In genomic region chr17:63622571-63623390, GRCh38 we compare ENCODE assay signal across 8 cellular contexts. TPM values are rescaled to one million over a fixed set of nuclear protein-coding genes. Genes with fewer than 3 reads are reported as not detected.
DNase-seq lines count a peak whose midpoint lies in the region; ATAC-seq and TF ChIP-seq lines count a peak whose summit lies in the region.

No MANE protein-coding gene starts in this region.

- H3K4me1 ChIP-seq in A673 (ENCODE audit: insufficient read depth, low read length, poor library complexity, severe bottlenecking) (peaks cover 17% of the 10 kb centered on the region), endocrine pancreas (ENCODE audit: control insufficient read depth, insufficient read depth, low read length) (peaks cover 21% of the 10 kb centered on the region), mesendoderm (ENCODE audit: control insufficient read depth, low read depth, low read length) (peaks cover 3% of the 10 kb centered on the region)

- H3K36me3 ChIP-seq in A673 (ENCODE audit: insufficient read depth, low read length, poor library complexity, severe bottlenecking) (no peaks in the 10 kb centered on the region), endocrine pancreas (ENCODE audit: control insufficient read depth, insufficient read depth, low read length) (no peaks in the 10 kb centered on the region), mesendoderm (ENCODE audit: control insufficient read depth, insufficient read depth, low read length) (no peaks in the 10 kb centered on the region)

- CTCF ChIA-PET in A673 (lab: Charles Lee) = interaction anchor here (1.2 to 1.4 kb wide), 4 partner anchors 11 to 211 kb away, joined by 3 to 18 read pairs (median 3); no protein-coding TSS in a partner anchor
- CTCF ChIA-PET in activated CD8-positive, alpha-beta memory T cell treated with anti-CD3 and anti-CD28 coated beads, Interleukin-2, amount 10 ng/mL, durations not matched to agents 7 days and 5 days (lab: Charles Lee) = interaction anchor here (0.6 to 18.1 kb wide), 18 partner anchors 11 to 226 kb away, joined by 3 to 249 read pairs (median 4); partner anchors contain the start of genes DCAF7 and TACO1

- H4K8ac ChIP-seq in mesendoderm (ENCODE audit: low read depth, low read length) = no peak overlapping the region

- no peak overlapping the region for H2AK5ac ChIP-seq in mesendoderm (ENCODE audit: low read length)

- peak overlapping the region; percentile 96 for H3K18ac ChIP-seq in mesendoderm (ENCODE audit: low read length)

- H3K4me3 ChIP-seq in A673 (ENCODE audit: low read depth, low read length, poor library complexity, severe bottlenecking) = peak overlapping the region; percentile 75
- peak overlapping the region; percentile 85 for H3K4me3 ChIP-seq in endocrine pancreas (ENCODE audit: control insufficient read depth, insufficient read depth, low read length)
- peak overlapping the region; percentile 49 for H3K4me3 ChIP-seq in mesendoderm (ENCODE audit: low read length)

- H3K27ac Mint-ChIP-seq in activated CD8-positive, alpha-beta memory T cell treated with anti-CD3 and anti-CD28 coated beads, Interleukin-2, amount 10 ng/mL, durations not matched to agents 7 days and 5 days = peak overlapping the region; percentile 86

- intact Hi-C loops in A673 (cut with micrococcal nuclease; ENCODE audit: unreplicated experiment) = loop anchor here (5.0 kb wide), 2 partner anchors 55 to 75 kb away; no protein-coding TSS in a partner anchor

- no peak overlapping the region for H3K23ac ChIP-seq in mesendoderm (ENCODE audit: low read length)

- H2BK5ac ChIP-seq in mesendoderm (ENCODE audit: low read length) = no peak overlapping the region

- H2BK120ac ChIP-seq in mesendoderm (ENCODE audit: low read depth, low read length) = no peak overlapping the region

- H3K9ac ChIP-seq in endocrine pancreas (ENCODE audit: control insufficient read depth, insufficient read depth, low read length) (peak overlapping the region; percentile 65), mesendoderm (ENCODE audit: low read length) (peak overlapping the region; percentile 76)

- peak overlapping the region; percentile 51 for H3K4me2 ChIP-seq in mesendoderm (ENCODE audit: low read length)

- peak overlapping the region; percentile 97 for H3K4me3 Mint-ChIP-seq in activated CD8-positive, alpha-beta memory T cell treated with anti-CD3 and anti-CD28 coated beads, Interleukin-2, amount 10 ng/mL, durations not matched to agents 7 days and 5 days

- H3K27me3 Mint-ChIP-seq in activated CD8-positive, alpha-beta memory T cell treated with anti-CD3 and anti-CD28 coated beads, Interleukin-2, amount 10 ng/mL, durations not matched to agents 7 days and 5 days = peaks cover 1% of the 10 kb centered on the region

- H3K79me2 ChIP-seq in mesendoderm (ENCODE audit: control insufficient read depth, insufficient read depth, low read length) = peaks cover 18% of the 10 kb centered on the region

- H3K4me1 Mint-ChIP-seq in activated CD8-positive, alpha-beta memory T cell treated with anti-CD3 and anti-CD28 coated beads, Interleukin-2, amount 10 ng/mL, durations not matched to agents 7 days and 5 days = peaks cover 29% of the 10 kb centered on the region

- ATAC-seq in GM18520 (IDR thresholded peaks at IDR 0.05; ENCODE audit: unreplicated experiment) (peak; percentile 14), HG03095 (IDR thresholded peaks at IDR 0.05; ENCODE audit: unreplicated experiment) (peak; percentile 20)
- peak; percentile 31 for ATAC-seq in activated CD8-positive, alpha-beta memory T cell treated with anti-CD3 and anti-CD28 coated beads, Interleukin-2, amount 10 ng/mL, durations not matched to agents 7 days and 5 days

- no TSS peak for BruUV-seq in A673 (replicated peaks; lab: Mats Ljungman, UMichigan)

- H3K79me1 ChIP-seq in mesendoderm (ENCODE audit: low read length) = peaks cover 12% of the 10 kb centered on the region

- no peaks in the 10 kb centered on the region for H3K9me3 Mint-ChIP-seq in activated CD8-positive, alpha-beta memory T cell treated with anti-CD3 and anti-CD28 coated beads, Interleukin-2, amount 10 ng/mL, durations not matched to agents 7 days and 5 days (ENCODE audit: low read depth)

- no peak overlapping the region for H4K5ac ChIP-seq in mesendoderm (ENCODE audit: low read length)

- WGBS in mesendoderm (ENCODE audit: extremely low coverage, insufficient coverage, low lambda C conversion rate) = no CpG with 5 or more reads among the region's 100 CpGs

- H3K27ac ChIP-seq in A673 (ENCODE audit: low read depth, low read length, poor library complexity, severe bottlenecking) (peak overlapping the region; percentile 57), mesendoderm (ENCODE audit: low read depth, low read length) (peak overlapping the region; percentile 94)

- H3K56ac ChIP-seq in mesendoderm (ENCODE audit: low read length) = peak overlapping the region; percentile 59

- peak overlapping the region; percentile 6 for H3K4ac ChIP-seq in mesendoderm (ENCODE audit: low read depth, low read length)

- POLR2A ChIA-PET in A673 (lab: Charles Lee; ENCODE audit: low non-redundant PET) = no interaction called here

- no peaks in the 10 kb centered on the region for H3K36me3 Mint-ChIP-seq in activated CD8-positive, alpha-beta memory T cell treated with anti-CD3 and anti-CD28 coated beads, Interleukin-2, amount 10 ng/mL, durations not matched to agents 7 days and 5 days

- no peaks in the 10 kb centered on the region for H3K27me3 ChIP-seq in A673 (replicated peaks; ENCODE audit: insufficient read depth, low read depth, low read length, poor library complexity)
- H3K27me3 ChIP-seq in endocrine pancreas (ENCODE audit: control insufficient read depth, insufficient read depth, low read length) = no peaks in the 10 kb centered on the region
- no peaks in the 10 kb centered on the region for H3K27me3 ChIP-seq in mesendoderm (ENCODE audit: insufficient read depth, low read length, poor library complexity)

- H3K9me3 ChIP-seq in A673 (ENCODE audit: low read depth, low read length, poor library complexity, severe bottlenecking) (no peaks in the 10 kb centered on the region), endocrine pancreas (ENCODE audit: control insufficient read depth, low read length) (no peaks in the 10 kb centered on the region)

- DNase-seq in A673 (ENCODE audit: low spot score) (peak; percentile 60), NCI-H748 treated with DMSO at 0.1 percent for 48 hours (lab: John Stamatoyannopoulos, UW) (peak; percentile 17), mesendoderm (peak; percentile 83)
- peak; percentile 73 for DNase-seq in activated CD8-positive, alpha-beta memory T cell treated with anti-CD3 and anti-CD28 coated beads, Interleukin-2, amount 10 ng/mL, durations not matched to agents 7 days and 5 days
- peak; percentile 16 to 22 for DNase-seq in stimulated activated CD8-positive, alpha-beta memory T cell treated with anti-CD3 and anti-CD28 coated beads, Interleukin-2, amount 100 ng/mL, for 1 hour (ENCODE audit: low read depth in 2 of 2)

- TF ChIP-seq CTCF in A673 (conservative IDR thresholded peaks at IDR 0.05; ENCODE audit: low read depth, low read length) = no peak

- no peak overlapping the region for H2BK15ac ChIP-seq in mesendoderm (replicated peaks; ENCODE audit: low read depth)

RNA-seq across cellular contexts. Expression of gene MAP3K3, which starts 0.6 kb away (rescaled TPM):
- total RNA-seq in A673 (2021) = 25.9 and 27.8 TPM in 2 replicates
- total RNA-seq in activated CD8-positive, alpha-beta memory T cell treated with anti-CD3 and anti-CD28 coated beads, Interleukin-2, amount 10 ng/mL, durations not matched to agents 7 days and 5 days = 10 to 100 TPM; 29.0 to 36.5 TPM
- 18.8 TPM for polyA plus RNA-seq in mesendoderm (2013, experiment 1 of 2)
- 19.0 TPM for polyA plus RNA-seq in mesendoderm (2013, experiment 2 of 2)

RNA-seq across cellular contexts. Expression of gene TACO1, which starts 22.1 kb away (rescaled TPM):
- 38.7 and 39.0 TPM in 2 replicates for total RNA-seq in A673 (2021)
- 10 to 100 TPM; 23.3 to 27.8 TPM for total RNA-seq in activated CD8-positive, alpha-beta memory T cell treated with anti-CD3 and anti-CD28 coated beads, Interleukin-2, amount 10 ng/mL, durations not matched to agents 7 days and 5 days
- 18.4 TPM for polyA plus RNA-seq in mesendoderm (2013, experiment 1 of 2)
- 20.5 TPM for polyA plus RNA-seq in mesendoderm (2013, experiment 2 of 2)

Comparison
In these comparisons a context has a peak if more than half of its experiments do, and no peak if none do; other contexts are left out.
1. Peak in every context shown above with its lines: DNase-seq, ATAC-seq, H3K4me3 ChIP-seq and H3K27ac ChIP-seq.
2. DNase-seq: peak in every context shown above with its lines; median percentile 83 in mesendoderm; 73 in activated CD8-positive, alpha-beta memory T cell treated with anti-CD3 and anti-CD28 coated beads, Interleukin-2, amount 10 ng/mL, durations not matched to agents 7 days and 5 days; 60 in A673; 19 in stimulated activated CD8-positive, alpha-beta memory T cell treated with anti-CD3 and anti-CD28 coated beads, Interleukin-2, amount 100 ng/mL, for 1 hour; 17 in NCI-H748 treated with DMSO at 0.1 percent for 48 hours.